ENCODE assay signal across 36 cellular contexts in the genomic region with DNA sequence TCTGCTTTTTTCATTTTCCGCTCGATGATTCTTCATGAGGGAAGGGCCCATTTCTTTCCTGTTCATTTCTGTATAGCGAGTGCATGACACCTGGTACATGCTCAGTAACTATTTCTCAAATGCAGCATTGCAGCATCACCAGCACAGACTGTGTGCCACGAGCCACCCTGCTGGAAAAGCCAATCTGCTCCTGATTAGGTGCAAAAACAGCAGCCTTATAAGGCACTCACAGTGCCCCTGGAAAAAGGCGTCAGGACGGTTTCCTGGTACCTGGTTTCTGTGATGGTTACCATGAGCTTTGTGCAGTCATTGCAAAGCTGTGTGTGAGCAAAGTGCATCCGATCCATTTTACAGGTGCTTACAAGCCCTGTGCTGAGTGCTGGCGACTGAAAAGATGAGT. TPM values are rescaled to one million over a fixed set of nuclear protein-coding genes. Genes with fewer than 3 reads are reported as not detected.
"Had no signal": no experiment of that assay in that cellular context is flagged by ENCODE, and none has a peak within 500 bp of the region (broad histone marks: within the 10 kb centered on the region; RNA-seq: fewer than 3 reads in every experiment).

No MANE protein-coding gene starts in this region.

- H3K27me3 ChIP-seq: brain microvascular endothelial cell, gastroesophageal sphincter had no signal

- H3K9me3 Mint-ChIP-seq: activated B cell treated with CpG ODN at 0.5 μM for 24 hours; activated CD8-positive, alpha-beta T cell treated with anti-CD3 and anti-CD28 coated beads for 36 hours; activated T-cell treated with anti-CD3 and anti-CD28 coated beads, Interleukin-2, amount 50 U/mL, for 4 hours; activated T-helper 17 cell treated with anti-CD3 and anti-CD28 coated beads, Interleukin-2, amount 50 U/mL, for 72 hours; effector memory CD8-positive, alpha-beta T cell; T-helper 2 cell treated with Interferon-gamma antibody and Interleukin-4, amounts not matched to agents 5 μg/mL and 100 μg/mL, for 36 hours had no signal

- H3K27me3 Mint-ChIP-seq: activated CD8-positive, alpha-beta T cell treated with anti-CD3 and anti-CD28 coated beads for 36 hours had no signal

- H3K9me3 ChIP-seq: esophagus squamous epithelium, gastroesophageal sphincter had no signal

- H3K4me1 Mint-ChIP-seq: activated B cell treated with CpG ODN at 0.5 μM for 24 hours; activated T-helper 17 cell treated with anti-CD3 and anti-CD28 coated beads, Interleukin-2, amount 50 U/mL, for 72 hours; T-helper 17 cell had no signal

- H3K4me3 ChIP-seq: esophagus squamous epithelium, gastroesophageal sphincter had no signal

- H3K27ac Mint-ChIP-seq: activated B cell treated with CpG ODN at 0.5 μM for 24 hours; activated CD8-positive, alpha-beta T cell treated with anti-CD3 and anti-CD28 coated beads for 36 hours; activated naive CD8-positive, alpha-beta T cell; activated T-helper 17 cell treated with anti-CD3 and anti-CD28 coated beads, Interleukin-2, amount 50 U/mL, for 72 hours; effector memory CD8-positive, alpha-beta T cell; T-helper 17 cell; T-helper 2 cell treated with Interferon-gamma antibody and Interleukin-4, amounts not matched to agents 5 μg/mL and 100 μg/mL, for 36 hours had no signal

- H3K4me1 ChIP-seq: esophagus squamous epithelium, gastroesophageal sphincter had no signal

- FAIRE-seq: astrocyte, colon, endometrium, endothelial cell of umbilical vein had no signal

- H3K36me3 Mint-ChIP-seq: activated naive CD8-positive, alpha-beta T cell had no signal

- DNase-seq: activated B cell treated with CpG ODN at 0.5 μM for 24 hours; activated CD4-positive, alpha-beta T cell treated with anti-CD3 and anti-CD28 coated beads for 48 hours; activated CD4-positive, alpha-beta T cell treated with anti-CD3 and anti-CD28 coated beads, Interleukin-2, amount 50 U/mL, for 1 hour; activated CD4-positive, alpha-beta T cell treated with anti-CD3 and anti-CD28 coated beads, Interleukin-2, amount 50 U/mL, for 48 hours; activated CD8-positive, alpha-beta memory T cell treated with anti-CD3 and anti-CD28 coated beads for 24 hours; activated CD8-positive, alpha-beta T cell treated with anti-CD3 and anti-CD28 coated beads for 36 hours; activated effector memory CD4-positive, alpha-beta T cell treated with Interleukin-2 at 50 U/mL for 16 hours; activated gamma-delta T cell treated with Interleukin-2 at 50 U/mL for 16 hours; activated naive CD4-positive, alpha-beta T cell treated with anti-CD3 and anti-CD28 coated beads, Interleukin-2, amount 50 U/mL, for 16 hours; activated naive CD4-positive, alpha-beta T cell treated with Interleukin-2 at 50 U/mL for 16 hours; activated T-cell treated with anti-CD3 and anti-CD28 coated beads, Interleukin-2, amount 50 U/mL, for 4 hours; amniotic stem cell; anterior cingulate cortex; brain microvascular endothelial cell; caudate nucleus; cortex of kidney; dermis blood vessel endothelial cell; effector CD4-positive, alpha-beta T cell; effector memory CD8-positive, alpha-beta T cell; esophagus squamous epithelium; foreskin melanocyte; T-helper 1 cell; T-helper 17 cell; T1000 had no signal

- H3K4me3 Mint-ChIP-seq: activated B cell treated with CpG ODN at 0.5 μM for 24 hours; activated CD8-positive, alpha-beta T cell treated with anti-CD3 and anti-CD28 coated beads for 36 hours; activated naive CD8-positive, alpha-beta T cell; activated T-cell treated with anti-CD3 and anti-CD28 coated beads, Interleukin-2, amount 50 U/mL, for 4 hours; activated T-helper 17 cell treated with anti-CD3 and anti-CD28 coated beads, Interleukin-2, amount 50 U/mL, for 72 hours; effector memory CD8-positive, alpha-beta T cell; T-helper 17 cell; T-helper 2 cell treated with Interferon-gamma antibody and Interleukin-4, amounts not matched to agents 5 μg/mL and 100 μg/mL, for 36 hours had no signal

- H3K36me3 ChIP-seq: brain microvascular endothelial cell, esophagus squamous epithelium, gastroesophageal sphincter had no signal

- ATAC-seq: activated CD4-positive, CD25-positive, alpha-beta regulatory T cell treated with anti-CD3 and anti-CD28 coated beads, Interleukin-2, amount 50 U/mL, for 24 hours; activated CD8-positive, alpha-beta T cell treated with anti-CD3 and anti-CD28 coated beads for 36 hours; activated T-cell treated with anti-CD3 and anti-CD28 coated beads, Interleukin-2, amount 50 U/mL, for 4 hours; activated T-helper 17 cell treated with anti-CD3 and anti-CD28 coated beads, Interleukin-2, amount 50 U/mL, for 72 hours; effector memory CD8-positive, alpha-beta T cell; gastroesophageal sphincter; T-helper 17 cell had no signal

- H3K27ac ChIP-seq: brain microvascular endothelial cell, epithelial cell of prostate, esophagus squamous epithelium, gastroesophageal sphincter had no signal

RNA-seq across cellular contexts. Expression of a gene that starts 15.8 kb away (rescaled TPM):
- total RNA-seq: activated B cell treated with CpG ODN at 0.5 μM for 24 hours; activated CD8-positive, alpha-beta T cell treated with anti-CD3 and anti-CD28 coated beads for 36 hours; activated T-cell treated with anti-CD3 and anti-CD28 coated beads, Interleukin-2, amount 50 U/mL, for 4 hours; activated T-helper 17 cell treated with anti-CD3 and anti-CD28 coated beads, Interleukin-2, amount 50 U/mL, for 72 hours; esophagus squamous epithelium; gastroesophageal sphincter; glomerular endothelial cell; T-helper 17 cell had no signal
- polyA plus RNA-seq: fibroblast of lung had no signal
